Comparison of ENCODE assay signal across 2 cellular contexts in the genomic region with DNA sequence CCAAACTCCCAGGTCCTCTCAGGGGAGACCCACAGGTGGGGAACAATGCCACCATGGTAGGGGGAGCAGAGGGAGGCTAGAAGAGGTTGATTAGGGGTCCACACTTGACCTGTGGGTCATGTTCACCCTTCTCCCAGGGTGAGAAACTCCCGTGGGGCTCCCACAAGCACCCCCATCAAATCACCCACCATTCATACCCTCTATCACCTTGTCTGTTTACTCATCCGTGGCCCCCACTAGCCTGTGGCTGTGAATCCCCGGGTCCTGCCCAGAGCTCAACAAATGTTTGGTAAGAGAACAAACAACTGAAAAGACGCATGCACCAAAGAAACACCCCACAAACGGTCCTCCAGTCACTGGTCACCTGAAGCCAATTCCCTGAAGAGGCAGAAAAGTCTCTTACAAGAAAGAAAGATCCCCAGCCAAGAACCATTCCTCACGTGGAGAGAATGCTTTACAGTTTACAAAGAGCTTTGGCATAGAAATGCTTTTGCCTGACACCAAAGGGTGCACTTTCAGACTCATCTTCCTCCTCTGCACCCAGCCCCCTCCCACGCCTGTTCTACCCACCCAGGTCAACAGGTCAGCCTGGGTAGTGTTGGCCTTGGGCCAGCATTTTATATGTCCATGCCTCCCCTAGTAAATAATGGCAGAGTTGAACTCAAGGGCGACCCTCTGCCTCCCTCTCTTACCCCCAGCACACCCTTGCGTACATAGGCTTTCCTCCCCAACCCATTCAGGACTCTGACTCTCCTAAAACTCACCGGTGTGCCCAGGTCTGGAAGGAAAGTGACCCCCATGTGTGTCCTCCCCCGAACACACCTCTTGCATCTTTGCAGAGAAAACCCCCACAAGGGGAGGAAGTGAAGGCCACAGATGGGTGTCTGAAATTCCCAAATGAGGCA.
TF ChIP-seq lines count a peak whose summit lies in the region.

No MANE protein-coding gene starts in this region.

TF ChIP-seq in H1, 55 proteins besides CTCF, POLR2A, EP300 and RAD21:
- TF ChIP-seq, protein P1, sequence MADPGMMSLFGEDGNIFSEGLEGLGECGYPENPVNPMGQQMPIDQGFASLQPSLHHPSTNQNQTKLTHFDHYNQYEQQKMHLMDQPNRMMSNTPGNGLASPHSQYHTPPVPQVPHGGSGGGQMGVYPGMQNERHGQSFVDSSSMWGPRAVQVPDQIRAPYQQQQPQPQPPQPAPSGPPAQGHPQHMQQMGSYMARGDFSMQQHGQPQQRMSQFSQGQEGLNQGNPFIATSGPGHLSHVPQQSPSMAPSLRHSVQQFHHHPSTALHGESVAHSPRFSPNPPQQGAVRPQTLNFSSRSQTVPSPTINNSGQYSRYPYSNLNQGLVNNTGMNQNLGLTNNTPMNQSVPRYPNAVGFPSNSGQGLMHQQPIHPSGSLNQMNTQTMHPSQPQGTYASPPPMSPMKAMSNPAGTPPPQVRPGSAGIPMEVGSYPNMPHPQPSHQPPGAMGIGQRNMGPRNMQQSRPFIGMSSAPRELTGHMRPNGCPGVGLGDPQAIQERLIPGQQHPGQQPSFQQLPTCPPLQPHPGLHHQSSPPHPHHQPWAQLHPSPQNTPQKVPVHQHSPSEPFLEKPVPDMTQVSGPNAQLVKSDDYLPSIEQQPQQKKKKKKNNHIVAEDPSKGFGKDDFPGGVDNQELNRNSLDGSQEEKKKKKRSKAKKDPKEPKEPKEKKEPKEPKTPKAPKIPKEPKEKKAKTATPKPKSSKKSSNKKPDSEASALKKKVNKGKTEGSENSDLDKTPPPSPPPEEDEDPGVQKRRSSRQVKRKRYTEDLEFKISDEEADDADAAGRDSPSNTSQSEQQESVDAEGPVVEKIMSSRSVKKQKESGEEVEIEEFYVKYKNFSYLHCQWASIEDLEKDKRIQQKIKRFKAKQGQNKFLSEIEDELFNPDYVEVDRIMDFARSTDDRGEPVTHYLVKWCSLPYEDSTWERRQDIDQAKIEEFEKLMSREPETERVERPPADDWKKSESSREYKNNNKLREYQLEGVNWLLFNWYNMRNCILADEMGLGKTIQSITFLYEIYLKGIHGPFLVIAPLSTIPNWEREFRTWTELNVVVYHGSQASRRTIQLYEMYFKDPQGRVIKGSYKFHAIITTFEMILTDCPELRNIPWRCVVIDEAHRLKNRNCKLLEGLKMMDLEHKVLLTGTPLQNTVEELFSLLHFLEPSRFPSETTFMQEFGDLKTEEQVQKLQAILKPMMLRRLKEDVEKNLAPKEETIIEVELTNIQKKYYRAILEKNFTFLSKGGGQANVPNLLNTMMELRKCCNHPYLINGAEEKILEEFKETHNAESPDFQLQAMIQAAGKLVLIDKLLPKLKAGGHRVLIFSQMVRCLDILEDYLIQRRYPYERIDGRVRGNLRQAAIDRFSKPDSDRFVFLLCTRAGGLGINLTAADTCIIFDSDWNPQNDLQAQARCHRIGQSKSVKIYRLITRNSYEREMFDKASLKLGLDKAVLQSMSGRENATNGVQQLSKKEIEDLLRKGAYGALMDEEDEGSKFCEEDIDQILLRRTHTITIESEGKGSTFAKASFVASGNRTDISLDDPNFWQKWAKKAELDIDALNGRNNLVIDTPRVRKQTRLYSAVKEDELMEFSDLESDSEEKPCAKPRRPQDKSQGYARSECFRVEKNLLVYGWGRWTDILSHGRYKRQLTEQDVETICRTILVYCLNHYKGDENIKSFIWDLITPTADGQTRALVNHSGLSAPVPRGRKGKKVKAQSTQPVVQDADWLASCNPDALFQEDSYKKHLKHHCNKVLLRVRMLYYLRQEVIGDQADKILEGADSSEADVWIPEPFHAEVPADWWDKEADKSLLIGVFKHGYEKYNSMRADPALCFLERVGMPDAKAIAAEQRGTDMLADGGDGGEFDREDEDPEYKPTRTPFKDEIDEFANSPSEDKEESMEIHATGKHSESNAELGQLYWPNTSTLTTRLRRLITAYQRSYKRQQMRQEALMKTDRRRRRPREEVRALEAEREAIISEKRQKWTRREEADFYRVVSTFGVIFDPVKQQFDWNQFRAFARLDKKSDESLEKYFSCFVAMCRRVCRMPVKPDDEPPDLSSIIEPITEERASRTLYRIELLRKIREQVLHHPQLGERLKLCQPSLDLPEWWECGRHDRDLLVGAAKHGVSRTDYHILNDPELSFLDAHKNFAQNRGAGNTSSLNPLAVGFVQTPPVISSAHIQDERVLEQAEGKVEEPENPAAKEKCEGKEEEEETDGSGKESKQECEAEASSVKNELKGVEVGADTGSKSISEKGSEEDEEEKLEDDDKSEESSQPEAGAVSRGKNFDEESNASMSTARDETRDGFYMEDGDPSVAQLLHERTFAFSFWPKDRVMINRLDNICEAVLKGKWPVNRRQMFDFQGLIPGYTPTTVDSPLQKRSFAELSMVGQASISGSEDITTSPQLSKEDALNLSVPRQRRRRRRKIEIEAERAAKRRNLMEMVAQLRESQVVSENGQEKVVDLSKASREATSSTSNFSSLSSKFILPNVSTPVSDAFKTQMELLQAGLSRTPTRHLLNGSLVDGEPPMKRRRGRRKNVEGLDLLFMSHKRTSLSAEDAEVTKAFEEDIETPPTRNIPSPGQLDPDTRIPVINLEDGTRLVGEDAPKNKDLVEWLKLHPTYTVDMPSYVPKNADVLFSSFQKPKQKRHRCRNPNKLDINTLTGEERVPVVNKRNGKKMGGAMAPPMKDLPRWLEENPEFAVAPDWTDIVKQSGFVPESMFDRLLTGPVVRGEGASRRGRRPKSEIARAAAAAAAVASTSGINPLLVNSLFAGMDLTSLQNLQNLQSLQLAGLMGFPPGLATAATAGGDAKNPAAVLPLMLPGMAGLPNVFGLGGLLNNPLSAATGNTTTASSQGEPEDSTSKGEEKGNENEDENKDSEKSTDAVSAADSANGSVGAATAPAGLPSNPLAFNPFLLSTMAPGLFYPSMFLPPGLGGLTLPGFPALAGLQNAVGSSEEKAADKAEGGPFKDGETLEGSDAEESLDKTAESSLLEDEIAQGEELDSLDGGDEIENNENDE (IDR thresholded peaks at IDR 0.05; ENCODE audit: insufficient replicate concordance, low read length) = no peak
- TF ChIP-seq, protein P2, sequence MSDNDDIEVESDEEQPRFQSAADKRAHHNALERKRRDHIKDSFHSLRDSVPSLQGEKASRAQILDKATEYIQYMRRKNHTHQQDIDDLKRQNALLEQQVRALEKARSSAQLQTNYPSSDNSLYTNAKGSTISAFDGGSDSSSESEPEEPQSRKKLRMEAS (IDR thresholded peaks at IDR 0.05) = no peak
- no peak for TF ChIP-seq KDM5A (IDR thresholded peaks at IDR 0.05; ENCODE audit: low read length)
- TF ChIP-seq SIRT6 (IDR thresholded peaks at IDR 0.05; ENCODE audit: low read length) = no peak
- no peak for TF ChIP-seq BRCA1 (IDR thresholded peaks at IDR 0.05; ENCODE audit: low read depth, low read length)
- TF ChIP-seq GABPA (IDR thresholded peaks at IDR 0.05; ENCODE audit: borderline replicate concordance, insufficient read depth, low read length) = no peak
- TF ChIP-seq TEAD4 (IDR thresholded peaks at IDR 0.05; ENCODE audit: low read depth, low read length) = no peak
- no peak for TF ChIP-seq KDM4A (IDR thresholded peaks at IDR 0.05; ENCODE audit: low read depth, low read length, severe bottlenecking)
- TF ChIP-seq, protein P3, sequence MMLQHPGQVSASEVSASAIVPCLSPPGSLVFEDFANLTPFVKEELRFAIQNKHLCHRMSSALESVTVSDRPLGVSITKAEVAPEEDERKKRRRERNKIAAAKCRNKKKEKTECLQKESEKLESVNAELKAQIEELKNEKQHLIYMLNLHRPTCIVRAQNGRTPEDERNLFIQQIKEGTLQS (IDR thresholded peaks at IDR 0.05; ENCODE audit: insufficient read depth, low read depth, low read length) = no peak
- no peak for TF ChIP-seq CTBP2 (IDR thresholded peaks at IDR 0.05; ENCODE audit: borderline replicate concordance, insufficient read depth, insufficient read length, low read length)
- TF ChIP-seq SP1 (IDR thresholded peaks at IDR 0.05; ENCODE audit: low read depth, low read length) = no peak
- no peak for TF ChIP-seq JUN (IDR thresholded peaks at IDR 0.05; ENCODE audit: low read depth, low read length)
- no peak for TF ChIP-seq RXRA (IDR thresholded peaks at IDR 0.05; ENCODE audit: insufficient read depth, low read depth, low read length)
- TF ChIP-seq CHD1 (IDR thresholded peaks at IDR 0.05; ENCODE audit: low read depth, low read length) = no peak
- TF ChIP-seq SAP30 (IDR thresholded peaks at IDR 0.05; ENCODE audit: insufficient read depth, insufficient replicate concordance, low read length) = no peak

TF ChIP-seq in HEK293T, 16 proteins besides CTCF, POLR2A, EP300 and RAD21 (continued from another document):
- TF ChIP-seq, protein P4, sequence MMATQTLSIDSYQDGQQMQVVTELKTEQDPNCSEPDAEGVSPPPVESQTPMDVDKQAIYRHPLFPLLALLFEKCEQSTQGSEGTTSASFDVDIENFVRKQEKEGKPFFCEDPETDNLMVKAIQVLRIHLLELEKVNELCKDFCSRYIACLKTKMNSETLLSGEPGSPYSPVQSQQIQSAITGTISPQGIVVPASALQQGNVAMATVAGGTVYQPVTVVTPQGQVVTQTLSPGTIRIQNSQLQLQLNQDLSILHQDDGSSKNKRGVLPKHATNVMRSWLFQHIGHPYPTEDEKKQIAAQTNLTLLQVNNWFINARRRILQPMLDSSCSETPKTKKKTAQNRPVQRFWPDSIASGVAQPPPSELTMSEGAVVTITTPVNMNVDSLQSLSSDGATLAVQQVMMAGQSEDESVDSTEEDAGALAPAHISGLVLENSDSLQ (IDR thresholded peaks at IDR 0.05) = no peak
- TF ChIP-seq NFRKB (IDR thresholded peaks at IDR 0.05) = no peak
- no peak for TF ChIP-seq ARNT (IDR thresholded peaks at IDR 0.05)
- no peak for TF ChIP-seq CTBP1 (IDR thresholded peaks at IDR 0.05; ENCODE audit: borderline replicate concordance)
- TF ChIP-seq BHLHE40 (IDR thresholded peaks at IDR 0.05; ENCODE audit: borderline replicate concordance) = no peak
- TF ChIP-seq FOXM1 (IDR thresholded peaks at IDR 0.05; ENCODE audit: borderline replicate concordance) = no peak
- no peak for TF ChIP-seq LEF1 (IDR thresholded peaks at IDR 0.05; ENCODE audit: borderline replicate concordance)
- no peak for TF ChIP-seq HDGF (IDR thresholded peaks at IDR 0.05; ENCODE audit: borderline replicate concordance)
- TF ChIP-seq SP1 (IDR thresholded peaks at IDR 0.05) = no peak
